1 cellular context compared by ENCODE assay signal in the genomic region with DNA sequence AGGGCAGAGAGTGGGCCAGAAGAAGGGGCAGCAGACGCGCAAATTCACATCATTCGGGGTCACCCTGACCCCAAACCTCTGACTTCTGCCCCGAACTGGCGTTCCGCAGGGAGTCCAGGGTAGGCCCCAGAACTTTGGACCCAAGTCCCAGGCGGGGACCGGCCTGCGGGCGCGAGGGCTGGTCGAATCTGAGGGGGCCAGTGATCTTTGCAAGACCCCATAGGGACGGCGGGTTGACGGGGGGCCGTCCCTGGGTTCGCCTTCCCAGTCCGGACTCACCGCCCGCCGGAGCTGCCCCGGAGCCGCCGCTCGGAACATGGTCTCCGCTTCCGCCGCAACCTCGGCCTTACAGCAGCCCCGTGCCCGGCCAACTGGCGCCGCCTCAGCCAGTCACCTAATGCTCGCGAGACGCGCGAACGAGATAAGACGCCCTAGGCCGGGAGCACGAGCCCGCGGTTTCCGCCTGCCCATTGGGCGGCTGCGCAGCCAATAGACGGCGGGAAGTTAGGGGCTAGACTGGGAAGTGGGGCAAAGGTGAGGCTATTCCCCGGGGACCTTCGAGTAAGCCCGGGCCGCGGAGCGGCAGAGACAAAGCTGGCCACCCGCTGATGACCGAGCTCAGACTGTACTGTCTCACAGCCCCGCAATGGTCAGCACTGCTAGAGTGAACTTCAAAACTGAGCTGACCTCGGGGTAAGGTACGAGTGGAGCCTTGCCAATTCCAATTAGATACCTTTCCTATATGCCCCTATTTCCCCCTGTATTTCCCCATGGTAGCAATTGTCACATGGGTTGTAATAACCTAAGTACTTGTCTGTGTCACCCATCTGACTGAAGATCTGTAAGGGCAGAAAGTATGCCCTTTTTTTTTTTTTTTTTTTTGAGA.
TF ChIP-seq lines count a peak whose summit lies in the region.

A gene (minus strand): TSS at position 399 of the 886 bp plus-strand sequence. CDS start 81 bp downstream, at position 318.

TF ChIP-seq in HepG2, 621 proteins besides CTCF, POLR2A, EP300 and RAD21 (continued from another document and continues in another):
- TF ChIP-seq, protein P1, sequence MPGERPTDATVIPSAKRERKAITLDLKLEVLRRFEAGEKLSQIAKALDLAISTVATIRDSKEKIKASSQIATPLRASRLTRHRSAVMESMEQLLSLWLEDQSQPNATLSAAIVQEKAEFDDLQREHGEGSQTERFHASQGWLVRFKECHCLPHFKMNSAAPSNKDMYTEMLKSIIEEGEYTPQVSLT (CRISPR knock-in tag; IDR thresholded peaks at IDR 0.05; ENCODE audit: borderline replicate concordance, low read depth): no peak
- TF ChIP-seq JARID2 (CRISPR knock-in tag; IDR thresholded peaks at IDR 0.05; ENCODE audit: insufficient replicate concordance) (peak; percentile 80), ZNF335 (CRISPR knock-in tag; IDR thresholded peaks at IDR 0.05) (peak; percentile 60), CENPX (CRISPR knock-in tag; IDR thresholded peaks at IDR 0.05) (no peak), NFIB (CRISPR knock-in tag; IDR thresholded peaks at IDR 0.05; ENCODE audit: borderline replicate concordance) (no peak), ZFAT (CRISPR knock-in tag; conservative IDR thresholded peaks at IDR 0.05) (no peak), ZBTB21 (CRISPR knock-in tag; IDR thresholded peaks at IDR 0.05) (0 out of 2 replicates have a peak, but pooled peaks have one; percentile 48), SP1 (IDR thresholded peaks at IDR 0.05) (0 out of 2 replicates have a peak, but pooled peaks have one; percentile 25), SP1 (CRISPR knock-in tag; IDR thresholded peaks at IDR 0.05) (no peak), ZNF468 (CRISPR knock-in tag; IDR thresholded peaks at IDR 0.05) (0 out of 2 replicates have a peak, but pooled peaks have one; percentile 86), ZKSCAN8 (CRISPR knock-in tag; IDR thresholded peaks at IDR 0.05; ENCODE audit: borderline replicate concordance) (peak; percentile 67; the same call in 1 of the 2 replicates), AGO2 (optimal IDR thresholded peaks at IDR 0.05; ENCODE audit: low read depth, low read length) (peak; percentile 84), RARA (CRISPR knock-in tag; IDR thresholded peaks at IDR 0.05) (0 out of 2 replicates have a peak, but pooled peaks have one; percentile 36), HNF4A (CRISPR knock-in tag; IDR thresholded peaks at IDR 0.05) (peak; percentile 94), ZNF7 (CRISPR knock-in tag; IDR thresholded peaks at IDR 0.05) (no peak), RBAK (CRISPR knock-in tag; IDR thresholded peaks at IDR 0.05) (no peak), NR3C1 (CRISPR knock-in tag; IDR thresholded peaks at IDR 0.05) (no peak), GATA4 (IDR thresholded peaks at IDR 0.05; ENCODE audit: borderline replicate concordance, low read depth) (peak; percentile 84), ZNF484 (CRISPR knock-in tag; IDR thresholded peaks at IDR 0.05; ENCODE audit: borderline replicate concordance, low read depth) (peak; percentile 24; the same call in 1 of the 2 replicates), WIZ (CRISPR knock-in tag; IDR thresholded peaks at IDR 0.05) (peak; percentile 74; the same call in 1 of the 2 replicates), ZNF737 (CRISPR knock-in tag; IDR thresholded peaks at IDR 0.05; ENCODE audit: borderline replicate concordance) (no peak), MTA3 (CRISPR knock-in tag; IDR thresholded peaks at IDR 0.05) (no peak), ZFP37 (CRISPR knock-in tag; IDR thresholded peaks at IDR 0.05; ENCODE audit: borderline replicate concordance) (no peak), RBFOX2 (IDR thresholded peaks at IDR 0.05; ENCODE audit: low read depth, low read length) (peak; percentile 98), HOXA3 (CRISPR knock-in tag; IDR thresholded peaks at IDR 0.05) (peak; percentile 83), ATF7 (IDR thresholded peaks at IDR 0.05) (no peak), ATF7 (CRISPR knock-in tag; IDR thresholded peaks at IDR 0.05) (0 out of 2 replicates have a peak, but pooled peaks have one; percentile 47), NFIC (IDR thresholded peaks at IDR 0.05; ENCODE audit: low read length) (no peak), NAIF1 (CRISPR knock-in tag; IDR thresholded peaks at IDR 0.05; ENCODE audit: borderline replicate concordance) (peak; percentile 76; the same call in 1 of the 2 replicates)
- TF ChIP-seq, protein P2, sequence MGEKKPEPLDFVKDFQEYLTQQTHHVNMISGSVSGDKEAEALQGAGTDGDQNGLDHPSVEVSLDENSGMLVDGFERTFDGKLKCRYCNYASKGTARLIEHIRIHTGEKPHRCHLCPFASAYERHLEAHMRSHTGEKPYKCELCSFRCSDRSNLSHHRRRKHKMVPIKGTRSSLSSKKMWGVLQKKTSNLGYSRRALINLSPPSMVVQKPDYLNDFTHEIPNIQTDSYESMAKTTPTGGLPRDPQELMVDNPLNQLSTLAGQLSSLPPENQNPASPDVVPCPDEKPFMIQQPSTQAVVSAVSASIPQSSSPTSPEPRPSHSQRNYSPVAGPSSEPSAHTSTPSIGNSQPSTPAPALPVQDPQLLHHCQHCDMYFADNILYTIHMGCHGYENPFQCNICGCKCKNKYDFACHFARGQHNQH (CRISPR knock-in tag; IDR thresholded peaks at IDR 0.05): peak; percentile 88
- TF ChIP-seq, protein P3, sequence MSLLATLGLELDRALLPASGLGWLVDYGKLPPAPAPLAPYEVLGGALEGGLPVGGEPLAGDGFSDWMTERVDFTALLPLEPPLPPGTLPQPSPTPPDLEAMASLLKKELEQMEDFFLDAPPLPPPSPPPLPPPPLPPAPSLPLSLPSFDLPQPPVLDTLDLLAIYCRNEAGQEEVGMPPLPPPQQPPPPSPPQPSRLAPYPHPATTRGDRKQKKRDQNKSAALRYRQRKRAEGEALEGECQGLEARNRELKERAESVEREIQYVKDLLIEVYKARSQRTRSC (CRISPR knock-in tag; IDR thresholded peaks at IDR 0.05; ENCODE audit: low read depth): no peak; the same call in 1 of the 2 replicates
- TF ChIP-seq, protein P4, sequence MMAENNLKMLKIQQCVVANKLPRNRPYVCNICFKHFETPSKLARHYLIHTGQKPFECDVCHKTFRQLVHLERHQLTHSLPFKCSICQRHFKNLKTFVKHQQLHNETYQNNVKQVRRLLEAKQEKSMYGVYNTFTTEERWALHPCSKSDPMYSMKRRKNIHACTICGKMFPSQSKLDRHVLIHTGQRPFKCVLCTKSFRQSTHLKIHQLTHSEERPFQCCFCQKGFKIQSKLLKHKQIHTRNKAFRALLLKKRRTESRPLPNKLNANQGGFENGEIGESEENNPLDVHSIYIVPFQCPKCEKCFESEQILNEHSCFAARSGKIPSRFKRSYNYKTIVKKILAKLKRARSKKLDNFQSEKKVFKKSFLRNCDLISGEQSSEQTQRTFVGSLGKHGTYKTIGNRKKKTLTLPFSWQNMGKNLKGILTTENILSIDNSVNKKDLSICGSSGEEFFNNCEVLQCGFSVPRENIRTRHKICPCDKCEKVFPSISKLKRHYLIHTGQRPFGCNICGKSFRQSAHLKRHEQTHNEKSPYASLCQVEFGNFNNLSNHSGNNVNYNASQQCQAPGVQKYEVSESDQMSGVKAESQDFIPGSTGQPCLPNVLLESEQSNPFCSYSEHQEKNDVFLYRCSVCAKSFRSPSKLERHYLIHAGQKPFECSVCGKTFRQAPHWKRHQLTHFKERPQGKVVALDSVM (CRISPR knock-in tag; IDR thresholded peaks at IDR 0.05): no peak; the same call in none of the 2 replicates
- TF ChIP-seq, protein P5, sequence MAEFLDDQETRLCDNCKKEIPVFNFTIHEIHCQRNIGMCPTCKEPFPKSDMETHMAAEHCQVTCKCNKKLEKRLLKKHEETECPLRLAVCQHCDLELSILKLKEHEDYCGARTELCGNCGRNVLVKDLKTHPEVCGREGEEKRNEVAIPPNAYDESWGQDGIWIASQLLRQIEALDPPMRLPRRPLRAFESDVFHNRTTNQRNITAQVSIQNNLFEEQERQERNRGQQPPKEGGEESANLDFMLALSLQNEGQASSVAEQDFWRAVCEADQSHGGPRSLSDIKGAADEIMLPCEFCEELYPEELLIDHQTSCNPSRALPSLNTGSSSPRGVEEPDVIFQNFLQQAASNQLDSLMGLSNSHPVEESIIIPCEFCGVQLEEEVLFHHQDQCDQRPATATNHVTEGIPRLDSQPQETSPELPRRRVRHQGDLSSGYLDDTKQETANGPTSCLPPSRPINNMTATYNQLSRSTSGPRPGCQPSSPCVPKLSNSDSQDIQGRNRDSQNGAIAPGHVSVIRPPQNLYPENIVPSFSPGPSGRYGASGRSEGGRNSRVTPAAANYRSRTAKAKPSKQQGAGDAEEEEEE (CRISPR knock-in tag; IDR thresholded peaks at IDR 0.05; ENCODE audit: borderline replicate concordance): no peak
- TF ChIP-seq, protein P6, sequence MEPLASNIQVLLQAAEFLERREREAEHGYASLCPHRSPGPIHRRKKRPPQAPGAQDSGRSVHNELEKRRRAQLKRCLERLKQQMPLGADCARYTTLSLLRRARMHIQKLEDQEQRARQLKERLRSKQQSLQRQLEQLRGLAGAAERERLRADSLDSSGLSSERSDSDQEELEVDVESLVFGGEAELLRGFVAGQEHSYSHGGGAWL (CRISPR knock-in tag; IDR thresholded peaks at IDR 0.05): peak; percentile 59; the same call in 1 of the 2 replicates
- TF ChIP-seq, protein P7, sequence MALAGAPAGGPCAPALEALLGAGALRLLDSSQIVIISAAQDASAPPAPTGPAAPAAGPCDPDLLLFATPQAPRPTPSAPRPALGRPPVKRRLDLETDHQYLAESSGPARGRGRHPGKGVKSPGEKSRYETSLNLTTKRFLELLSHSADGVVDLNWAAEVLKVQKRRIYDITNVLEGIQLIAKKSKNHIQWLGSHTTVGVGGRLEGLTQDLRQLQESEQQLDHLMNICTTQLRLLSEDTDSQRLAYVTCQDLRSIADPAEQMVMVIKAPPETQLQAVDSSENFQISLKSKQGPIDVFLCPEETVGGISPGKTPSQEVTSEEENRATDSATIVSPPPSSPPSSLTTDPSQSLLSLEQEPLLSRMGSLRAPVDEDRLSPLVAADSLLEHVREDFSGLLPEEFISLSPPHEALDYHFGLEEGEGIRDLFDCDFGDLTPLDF (CRISPR knock-in tag; IDR thresholded peaks at IDR 0.05): peak; percentile 87
- TF ChIP-seq, protein P8, sequence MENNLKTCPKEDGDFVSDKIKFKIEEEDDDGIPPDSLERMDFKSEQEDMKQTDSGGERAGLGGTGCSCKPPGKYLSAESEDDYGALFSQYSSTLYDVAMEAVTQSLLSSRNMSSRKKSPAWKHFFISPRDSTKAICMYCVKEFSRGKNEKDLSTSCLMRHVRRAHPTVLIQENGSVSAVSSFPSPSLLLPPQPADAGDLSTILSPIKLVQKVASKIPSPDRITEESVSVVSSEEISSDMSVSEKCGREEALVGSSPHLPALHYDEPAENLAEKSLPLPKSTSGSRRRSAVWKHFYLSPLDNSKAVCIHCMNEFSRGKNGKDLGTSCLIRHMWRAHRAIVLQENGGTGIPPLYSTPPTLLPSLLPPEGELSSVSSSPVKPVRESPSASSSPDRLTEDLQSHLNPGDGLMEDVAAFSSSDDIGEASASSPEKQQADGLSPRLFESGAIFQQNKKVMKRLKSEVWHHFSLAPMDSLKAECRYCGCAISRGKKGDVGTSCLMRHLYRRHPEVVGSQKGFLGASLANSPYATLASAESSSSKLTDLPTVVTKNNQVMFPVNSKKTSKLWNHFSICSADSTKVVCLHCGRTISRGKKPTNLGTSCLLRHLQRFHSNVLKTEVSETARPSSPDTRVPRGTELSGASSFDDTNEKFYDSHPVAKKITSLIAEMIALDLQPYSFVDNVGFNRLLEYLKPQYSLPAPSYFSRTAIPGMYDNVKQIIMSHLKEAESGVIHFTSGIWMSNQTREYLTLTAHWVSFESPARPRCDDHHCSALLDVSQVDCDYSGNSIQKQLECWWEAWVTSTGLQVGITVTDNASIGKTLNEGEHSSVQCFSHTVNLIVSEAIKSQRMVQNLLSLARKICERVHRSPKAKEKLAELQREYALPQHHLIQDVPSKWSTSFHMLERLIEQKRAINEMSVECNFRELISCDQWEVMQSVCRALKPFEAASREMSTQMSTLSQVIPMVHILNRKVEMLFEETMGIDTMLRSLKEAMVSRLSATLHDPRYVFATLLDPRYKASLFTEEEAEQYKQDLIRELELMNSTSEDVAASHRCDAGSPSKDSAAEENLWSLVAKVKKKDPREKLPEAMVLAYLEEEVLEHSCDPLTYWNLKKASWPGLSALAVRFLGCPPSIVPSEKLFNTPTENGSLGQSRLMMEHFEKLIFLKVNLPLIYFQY (CRISPR knock-in tag; IDR thresholded peaks at IDR 0.05; ENCODE audit: borderline replicate concordance): no peak; the same call in 1 of the 2 replicates
- TF ChIP-seq, protein P9, sequence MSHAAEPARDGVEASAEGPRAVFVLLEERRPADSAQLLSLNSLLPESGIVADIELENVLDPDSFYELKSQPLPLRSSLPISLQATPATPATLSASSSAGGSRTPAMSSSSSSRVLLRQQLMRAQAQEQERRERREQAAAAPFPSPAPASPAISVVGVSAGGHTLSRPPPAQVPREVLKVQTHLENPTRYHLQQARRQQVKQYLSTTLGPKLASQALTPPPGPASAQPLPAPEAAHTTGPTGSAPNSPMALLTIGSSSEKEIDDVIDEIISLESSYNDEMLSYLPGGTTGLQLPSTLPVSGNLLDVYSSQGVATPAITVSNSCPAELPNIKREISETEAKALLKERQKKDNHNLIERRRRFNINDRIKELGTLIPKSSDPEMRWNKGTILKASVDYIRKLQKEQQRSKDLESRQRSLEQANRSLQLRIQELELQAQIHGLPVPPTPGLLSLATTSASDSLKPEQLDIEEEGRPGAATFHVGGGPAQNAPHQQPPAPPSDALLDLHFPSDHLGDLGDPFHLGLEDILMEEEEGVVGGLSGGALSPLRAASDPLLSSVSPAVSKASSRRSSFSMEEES (CRISPR knock-in tag; IDR thresholded peaks at IDR 0.05): peak; percentile 65; the same call in 1 of the 2 replicates
- TF ChIP-seq, protein P10, sequence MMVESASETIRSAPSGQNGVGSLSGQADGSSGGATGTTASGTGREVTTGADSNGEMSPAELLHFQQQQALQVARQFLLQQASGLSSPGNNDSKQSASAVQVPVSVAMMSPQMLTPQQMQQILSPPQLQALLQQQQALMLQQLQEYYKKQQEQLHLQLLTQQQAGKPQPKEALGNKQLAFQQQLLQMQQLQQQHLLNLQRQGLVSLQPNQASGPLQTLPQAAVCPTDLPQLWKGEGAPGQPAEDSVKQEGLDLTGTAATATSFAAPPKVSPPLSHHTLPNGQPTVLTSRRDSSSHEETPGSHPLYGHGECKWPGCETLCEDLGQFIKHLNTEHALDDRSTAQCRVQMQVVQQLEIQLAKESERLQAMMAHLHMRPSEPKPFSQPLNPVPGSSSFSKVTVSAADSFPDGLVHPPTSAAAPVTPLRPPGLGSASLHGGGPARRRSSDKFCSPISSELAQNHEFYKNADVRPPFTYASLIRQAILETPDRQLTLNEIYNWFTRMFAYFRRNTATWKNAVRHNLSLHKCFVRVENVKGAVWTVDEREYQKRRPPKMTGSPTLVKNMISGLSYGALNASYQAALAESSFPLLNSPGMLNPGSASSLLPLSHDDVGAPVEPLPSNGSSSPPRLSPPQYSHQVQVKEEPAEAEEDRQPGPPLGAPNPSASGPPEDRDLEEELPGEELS (CRISPR knock-in tag; IDR thresholded peaks at IDR 0.05): peak; percentile 45
- TF ChIP-seq, protein P11, sequence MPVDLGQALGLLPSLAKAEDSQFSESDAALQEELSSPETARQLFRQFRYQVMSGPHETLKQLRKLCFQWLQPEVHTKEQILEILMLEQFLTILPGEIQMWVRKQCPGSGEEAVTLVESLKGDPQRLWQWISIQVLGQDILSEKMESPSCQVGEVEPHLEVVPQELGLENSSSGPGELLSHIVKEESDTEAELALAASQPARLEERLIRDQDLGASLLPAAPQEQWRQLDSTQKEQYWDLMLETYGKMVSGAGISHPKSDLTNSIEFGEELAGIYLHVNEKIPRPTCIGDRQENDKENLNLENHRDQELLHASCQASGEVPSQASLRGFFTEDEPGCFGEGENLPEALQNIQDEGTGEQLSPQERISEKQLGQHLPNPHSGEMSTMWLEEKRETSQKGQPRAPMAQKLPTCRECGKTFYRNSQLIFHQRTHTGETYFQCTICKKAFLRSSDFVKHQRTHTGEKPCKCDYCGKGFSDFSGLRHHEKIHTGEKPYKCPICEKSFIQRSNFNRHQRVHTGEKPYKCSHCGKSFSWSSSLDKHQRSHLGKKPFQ (CRISPR knock-in tag; IDR thresholded peaks at IDR 0.05; ENCODE audit: insufficient replicate concordance): peak; percentile 40
